In genomic region chr7:98252655-98253054, GRCh38 we compare ENCODE assay signal across 8 cellular contexts. TPM values are rescaled to one million over a fixed set of nuclear protein-coding genes. Genes with fewer than 3 reads are reported as not detected.
DNase-seq lines count a peak whose midpoint lies in the region; ATAC-seq and TF ChIP-seq lines count a peak whose summit lies in the region.

No MANE protein-coding gene starts in this region.

- 40 to 45% methylated on average over 14 of the region's 14 CpGs for WGBS in thyroid gland, 2 donors

- H3K9me3 Mint-ChIP-seq in activated CD4-positive, alpha-beta T cell treated with anti-CD3 and anti-CD28 coated beads, Interleukin-2, amount 10 ng/mL, durations not matched to agents 7 days and 5 days: no peaks in the 10 kb centered on the region
- H3K9me3 Mint-ChIP-seq in activated naive CD8-positive, alpha-beta T cell treated with anti-CD3 and anti-CD28 coated beads for 36 hours: no peaks in the 10 kb centered on the region

- no peak for TF ChIP-seq CTCF in thyroid gland (IDR thresholded peaks at IDR 0.05)

- peak overlapping the region; percentile 81 to 99 (median 88) for H3K4me3 ChIP-seq in thyroid gland (replicated peaks in 1 of 3)

- DNase-seq in activated CD4-positive, alpha-beta T cell treated with anti-CD3 and anti-CD28 coated beads, Interleukin-2, amount 10 ng/mL, durations not matched to agents 7 days and 5 days: no peak
- no peak for DNase-seq in activated CD4-positive, alpha-beta T cell treated with anti-CD3 and anti-CD28 coated beads, Interleukin-2, amount 50 U/mL, for 48 hours
- no peak for DNase-seq in activated naive CD8-positive, alpha-beta T cell treated with anti-CD3 and anti-CD28 coated beads for 36 hours
- peak in 1 of 2 donors; percentile 20 for DNase-seq in thyroid gland
- DNase-seq in GF-D8 (lab: John Stamatoyannopoulos, UW): no peak
- DNase-seq in mucosa of gallbladder (ENCODE audit: low spot score): no peak

- H3K27me3 ChIP-seq in layer of hippocampus (ENCODE audit: control insufficient read depth, insufficient read depth, low read length) (no peaks in the 10 kb centered on the region), thyroid gland (no peaks in the 10 kb centered on the region)

- peaks cover 20 to 22% of the 10 kb centered on the region in 2 donors for H3K4me1 ChIP-seq in thyroid gland

- intact Hi-C loops in thyroid gland (cut with DNase I): no loop called here

- no peaks in the 10 kb centered on the region for H3K36me3 ChIP-seq in thyroid gland

- peak overlapping the region; percentile 94 for H3K4me3 Mint-ChIP-seq in activated CD4-positive, alpha-beta T cell treated with anti-CD3 and anti-CD28 coated beads, Interleukin-2, amount 10 ng/mL, durations not matched to agents 7 days and 5 days
- H3K4me3 Mint-ChIP-seq in activated naive CD8-positive, alpha-beta T cell treated with anti-CD3 and anti-CD28 coated beads for 36 hours: peak overlapping the region; percentile 96

- no peaks in the 10 kb centered on the region for H3K27me3 Mint-ChIP-seq in activated CD4-positive, alpha-beta T cell treated with anti-CD3 and anti-CD28 coated beads, Interleukin-2, amount 10 ng/mL, durations not matched to agents 7 days and 5 days
- no peaks in the 10 kb centered on the region for H3K27me3 Mint-ChIP-seq in activated naive CD8-positive, alpha-beta T cell treated with anti-CD3 and anti-CD28 coated beads for 36 hours

- CTCF ChIA-PET in activated CD4-positive, alpha-beta T cell treated with anti-CD3 and anti-CD28 coated beads, Interleukin-2, amount 10 ng/mL, durations not matched to agents 7 days and 5 days (lab: Charles Lee): interaction anchor here (1.1 kb wide), 1 partner anchor 626 kb away, joined by 3 read pairs; the partner anchor contains the start of gene TRRAP

- no peak for ATAC-seq in esophagus mucosa

- TF ChIP-seq POLR2A in thyroid gland (IDR thresholded peaks at IDR 0.05): no peak

- H3K9me3 ChIP-seq in thyroid gland: no peaks in the 10 kb centered on the region

- H3K27ac ChIP-seq in layer of hippocampus (ENCODE audit: low read depth, low read length) (peak overlapping the region; percentile 52), thyroid gland (peak overlapping the region in 2 of 3 donors; percentile 71 to 79)

- H3K27ac Mint-ChIP-seq in activated CD4-positive, alpha-beta T cell treated with anti-CD3 and anti-CD28 coated beads, Interleukin-2, amount 10 ng/mL, durations not matched to agents 7 days and 5 days: peak overlapping the region; percentile 99
- H3K27ac Mint-ChIP-seq in activated naive CD8-positive, alpha-beta T cell treated with anti-CD3 and anti-CD28 coated beads for 36 hours: peak overlapping the region; percentile 95

- H3K4me1 Mint-ChIP-seq in activated CD4-positive, alpha-beta T cell treated with anti-CD3 and anti-CD28 coated beads, Interleukin-2, amount 10 ng/mL, durations not matched to agents 7 days and 5 days: peaks cover 66% of the 10 kb centered on the region
- peaks cover 44% of the 10 kb centered on the region for H3K4me1 Mint-ChIP-seq in activated naive CD8-positive, alpha-beta T cell treated with anti-CD3 and anti-CD28 coated beads for 36 hours

- POLR2A ChIA-PET in activated CD4-positive, alpha-beta T cell treated with anti-CD3 and anti-CD28 coated beads, Interleukin-2, amount 10 ng/mL, durations not matched to agents 7 days and 5 days (lab: Charles Lee): no interaction called here

- H3K36me3 Mint-ChIP-seq in activated CD4-positive, alpha-beta T cell treated with anti-CD3 and anti-CD28 coated beads, Interleukin-2, amount 10 ng/mL, durations not matched to agents 7 days and 5 days (ENCODE audit: low read depth): peaks cover 53% of the 10 kb centered on the region
- H3K36me3 Mint-ChIP-seq in activated naive CD8-positive, alpha-beta T cell treated with anti-CD3 and anti-CD28 coated beads for 36 hours: peaks cover 23% of the 10 kb centered on the region

RNA-seq across cellular contexts. Expression of gene TECPR1, which starts 0.6 kb away (rescaled TPM):
- total RNA-seq in activated CD4-positive, alpha-beta T cell treated with anti-CD3 and anti-CD28 coated beads, Interleukin-2, amount 10 ng/mL, durations not matched to agents 7 days and 5 days: 10 to 100 TPM; 82.5 to 99.2 TPM
- 10 to 100 TPM; 18.3 to 25.6 TPM for total RNA-seq in activated naive CD8-positive, alpha-beta T cell treated with anti-CD3 and anti-CD28 coated beads for 36 hours
- total RNA-seq in thyroid gland: 10 to 100 TPM; 19.6 to 61.8 (median 26.3) TPM
- total RNA-seq in esophagus mucosa: 15.7 TPM
- 42.3 TPM for total RNA-seq in mucosa of gallbladder

RNA-seq across cellular contexts. Expression of gene BRI3, which starts 28.8 kb away (rescaled TPM):
- 10 to 100 TPM; 42.0 to 48.3 TPM for total RNA-seq in activated CD4-positive, alpha-beta T cell treated with anti-CD3 and anti-CD28 coated beads, Interleukin-2, amount 10 ng/mL, durations not matched to agents 7 days and 5 days
- total RNA-seq in activated naive CD8-positive, alpha-beta T cell treated with anti-CD3 and anti-CD28 coated beads for 36 hours: 10 to 100 TPM; 51.3 to 52.3 TPM
- total RNA-seq in thyroid gland: 10 to 100 TPM; 23.5 to 51.9 (median 38.0) TPM
- total RNA-seq in esophagus mucosa: 91.1 TPM
- total RNA-seq in mucosa of gallbladder: 198 TPM

RNA-seq across cellular contexts. Expression of gene BHLHA15, which starts 41.4 kb away (rescaled TPM):
- not detected for total RNA-seq in activated CD4-positive, alpha-beta T cell treated with anti-CD3 and anti-CD28 coated beads, Interleukin-2, amount 10 ng/mL, durations not matched to agents 7 days and 5 days
- 1 to 10 TPM in 1 of 2 experiments, under 1 TPM in 1; 0.76 to 2.0 TPM for total RNA-seq in activated naive CD8-positive, alpha-beta T cell treated with anti-CD3 and anti-CD28 coated beads for 36 hours
- 1 to 10 TPM in 3 of 4 donors, not detected in 1; 1.2 to 8.7 (median 1.9) TPM for total RNA-seq in thyroid gland
- total RNA-seq in esophagus mucosa: 0.76 TPM
- total RNA-seq in mucosa of gallbladder: 3.3 TPM
